In genomic region chrX:74781507-74782034, GRCh38 we compare ENCODE assay signal across 17 cellular contexts.
DNase-seq lines count a peak whose midpoint lies in the region; ATAC-seq and TF ChIP-seq lines count a peak whose summit lies in the region.
"Had no signal": no experiment of that assay in that cellular context is flagged by ENCODE, and none has a peak within 500 bp of the region (broad histone marks: within the 10 kb centered on the region; RNA-seq: fewer than 3 reads in every experiment).

No MANE protein-coding gene starts in this region.

- H3K27ac Mint-ChIP-seq in Calu3 (ENCODE audit: unreplicated experiment), result no peak overlapping the region
- H3K27ac Mint-ChIP-seq: H9; T-helper 2 cell treated with Interferon-gamma antibody and Interleukin-4, amounts not matched to agents 5 μg/mL and 100 μg/mL, for 36 hours had no signal

- no peaks in the 10 kb centered on the region for H3K4me1 ChIP-seq in effector memory CD4-positive, alpha-beta T cell (ENCODE audit: control insufficient read depth, insufficient read depth, low read length, poor library complexity, severe bottlenecking)
- no peaks in the 10 kb centered on the region for H3K4me1 ChIP-seq in psoas muscle
- H3K4me1 ChIP-seq: BE2C, left ventricle myocardium inferior, stomach had no signal

- ATAC-seq in GM18499 (IDR thresholded peaks at IDR 0.05; ENCODE audit: insufficient read depth, unreplicated experiment), result peak; percentile 68
- peak; percentile 56 for ATAC-seq in GM19351 (IDR thresholded peaks at IDR 0.05; ENCODE audit: unreplicated experiment)
- peak; percentile 68 for ATAC-seq in HG02870 (IDR thresholded peaks at IDR 0.05; ENCODE audit: unreplicated experiment)
- ATAC-seq in HG03558 (IDR thresholded peaks at IDR 0.05; ENCODE audit: extremely low read depth, unreplicated experiment), result peak; percentile 49
- ATAC-seq in psoas muscle, result no peak

- H3K27me3 Mint-ChIP-seq in Calu3 (ENCODE audit: unreplicated experiment), result no peaks in the 10 kb centered on the region

- H3K27me3 ChIP-seq in effector memory CD4-positive, alpha-beta T cell (replicated peaks; ENCODE audit: control insufficient read depth, insufficient read depth, low read length, poor library complexity, severe bottlenecking), result no peaks in the 10 kb centered on the region
- H3K27me3 ChIP-seq in psoas muscle (ENCODE audit: insufficient read depth in 3 of 3, low read length in 2 of 3), result peaks cover 0 to 15% (median 0%) of the 10 kb centered on the region in 3 donors
- H3K27me3 ChIP-seq: BE2C, stomach had no signal

- H3K36me3 Mint-ChIP-seq in Calu3 (ENCODE audit: insufficient read depth, unreplicated experiment), result no peaks in the 10 kb centered on the region

- 46 to 71% (median 63%) methylated on average over 1 of the region's 1 CpG for WGBS in psoas muscle, 3 donors

- H3K9me3 ChIP-seq in effector memory CD4-positive, alpha-beta T cell (ENCODE audit: control insufficient read depth, low read length), result no peaks in the 10 kb centered on the region
- H3K9me3 ChIP-seq in psoas muscle, result no peaks in the 10 kb centered on the region
- H3K9me3 ChIP-seq: BE2C, left ventricle myocardium inferior, stomach had no signal

- H3K4me3 ChIP-seq in effector memory CD4-positive, alpha-beta T cell (ENCODE audit: insufficient read depth, low read depth, low read length, poor library complexity, severe bottlenecking), result no peak overlapping the region
- H3K4me3 ChIP-seq in psoas muscle, result no peak overlapping the region
- H3K4me3 ChIP-seq: left ventricle myocardium inferior, stomach had no signal

- TF ChIP-seq CTCF in Calu3 (IDR thresholded peaks at IDR 0.05; ENCODE audit: unreplicated experiment) (no peak), psoas muscle (IDR thresholded peaks at IDR 0.05) (no peak)

- no TSS peak for BruUV-seq in Calu3 (replicated peaks; lab: Mats Ljungman, UMichigan)

- H3K9me3 Mint-ChIP-seq in Calu3 (ENCODE audit: low read depth, unreplicated experiment), result peaks cover 2% of the 10 kb centered on the region
- H3K9me3 Mint-ChIP-seq: T-helper 2 cell treated with Interferon-gamma antibody and Interleukin-4, amounts not matched to agents 5 μg/mL and 100 μg/mL, for 36 hours had no signal

- no peaks in the 10 kb centered on the region for H3K4me1 Mint-ChIP-seq in Calu3 (ENCODE audit: low read depth, unreplicated experiment)

- intact Hi-C loops in Calu3 (cut with micrococcal nuclease; ENCODE audit: unreplicated experiment) (no loop called here), psoas muscle (cut with DNase I) (no loop called here)

- CTCF ChIA-PET in Calu3 (lab: Charles Lee), result no interaction called here

- no peak overlapping the region for H3K4me3 Mint-ChIP-seq in Calu3 (ENCODE audit: low read depth, unreplicated experiment)
- H3K4me3 Mint-ChIP-seq: H9; T-helper 2 cell treated with Interferon-gamma antibody and Interleukin-4, amounts not matched to agents 5 μg/mL and 100 μg/mL, for 36 hours had no signal

- no peak for DNase-seq in effector memory CD4-positive, alpha-beta T cell
- DNase-seq in NCI-H69 (lab: John Stamatoyannopoulos, UW), result no peak
- no peak for DNase-seq in Calu3
- DNase-seq in psoas muscle, result no peak
- DNase-seq: activated CD4-positive, alpha-beta T cell treated with anti-CD3 and anti-CD28 coated beads for 4 hours; BE2C; foreskin fibroblast; H9; left ventricle myocardium inferior; NCI-H1092 treated with DMSO at 0.1 percent for 48 hours; posterior cingulate gyrus; stomach had no signal

- H3K27ac ChIP-seq in effector memory CD4-positive, alpha-beta T cell (ENCODE audit: insufficient read depth, low read length, poor library complexity, severe bottlenecking), result no peak overlapping the region
- H3K27ac ChIP-seq in psoas muscle, result no peak overlapping the region
- H3K27ac ChIP-seq: left ventricle myocardium inferior, stomach had no signal

- H3K36me3 ChIP-seq in effector memory CD4-positive, alpha-beta T cell (ENCODE audit: control insufficient read depth, insufficient read depth, low read length), result no peaks in the 10 kb centered on the region
- no peaks in the 10 kb centered on the region for H3K36me3 ChIP-seq in psoas muscle (ENCODE audit: insufficient read depth in 1 of 2, low read depth in 1 of 2)
- H3K36me3 ChIP-seq: BE2C, left ventricle myocardium inferior, stomach had no signal

Comparison
In these comparisons a context has a peak if more than half of its experiments do, and no peak if none do; other contexts are left out.
1. ATAC-seq: peak in GM18499 (single experiment), GM19351 (single experiment), HG02870 (single experiment) and HG03558 (single experiment); none in psoas muscle (0 of 4).